In genomic region chr7:48087349-48087748, GRCh38 we compare ENCODE assay signal across 9 cellular contexts. TPM values are rescaled to one million over a fixed set of nuclear protein-coding genes. Genes with fewer than 3 reads are reported as not detected.
DNase-seq lines count a peak whose midpoint lies in the region; ATAC-seq and TF ChIP-seq lines count a peak whose summit lies in the region.
"Had no signal": no experiment of that assay in that cellular context is flagged by ENCODE, and none has a peak within 500 bp of the region (broad histone marks: within the 10 kb centered on the region; RNA-seq: fewer than 3 reads in every experiment).

No MANE protein-coding gene starts in this region.

- 92% methylated on average over 7 of the region's 7 CpGs for WGBS in esophagus muscularis mucosa
- 64 to 77% methylated on average over 7 of the region's 7 CpGs for WGBS in upper lobe of left lung, 2 donors

- TF ChIP-seq EP300 in esophagus muscularis mucosa (IDR thresholded peaks at IDR 0.05) (no peak), upper lobe of left lung (IDR thresholded peaks at IDR 0.05) (no peak)

- H3K27ac ChIP-seq in Peyer's patch (peak overlapping the region; percentile 38 to 97 (median 88)), esophagus muscularis mucosa (replicated peaks in 1 of 4) (peak overlapping the region; percentile 85 to 90 (median 86)), upper lobe of left lung (peak overlapping the region; percentile 94 to 98 (median 98))
- H3K27ac ChIP-seq: SK-N-MC had no signal

- H3K9me3 ChIP-seq in Peyer's patch, result no peaks in the 10 kb centered on the region
- H3K9me3 ChIP-seq in esophagus muscularis mucosa, result no peaks in the 10 kb centered on the region
- H3K9me3 ChIP-seq in upper lobe of left lung, result no peaks in the 10 kb centered on the region

- H3K27me3 ChIP-seq in Peyer's patch, result no peaks in the 10 kb centered on the region
- H3K27me3 ChIP-seq in esophagus muscularis mucosa, result no peaks in the 10 kb centered on the region
- H3K27me3 ChIP-seq in upper lobe of left lung, result no peaks in the 10 kb centered on the region

- H3K36me3 ChIP-seq in Peyer's patch (peaks cover 0 to 12% (median 0%) of the 10 kb centered on the region in 3 donors), esophagus muscularis mucosa (peaks cover 0 to 14% (median 10%) of the 10 kb centered on the region in 4 donors), upper lobe of left lung (peaks cover 0 to 19% (median 6%) of the 10 kb centered on the region in 4 donors)

- intact Hi-C loops in esophagus muscularis mucosa (cut with DNase I), result no loop called here

- H3K4me3 ChIP-seq in GM12864 (ENCODE audit: low read depth, low read length) (peak overlapping the region; percentile 21; the same call in 1 of the 2 replicates), Peyer's patch (peak overlapping the region in 1 of 4 donors; percentile 94), esophagus muscularis mucosa (no peak overlapping the region), upper lobe of left lung (no peak overlapping the region)
- H3K4me3 ChIP-seq: SK-N-MC had no signal

- TF ChIP-seq CTCF in GM12864 (IDR thresholded peaks at IDR 0.05; ENCODE audit: low read depth, low read length, missing control alignments) (no peak), Peyer's patch (IDR thresholded peaks at IDR 0.05) (no peak), esophagus muscularis mucosa (IDR thresholded peaks at IDR 0.05) (no peak), upper lobe of left lung (IDR thresholded peaks at IDR 0.05) (no peak)

- DNase-seq in GM12864 (ENCODE audit: low read depth) (peak; percentile 64), Peyer's patch (no peak), esophagus muscularis mucosa (ENCODE audit: extremely low spot score) (peak; percentile 37), upper lobe of left lung (no peak), NCI-H1436 treated with DMSO at 0.1 percent for 48 hours (lab: John Stamatoyannopoulos, UW) (no peak), GM19240 (ENCODE audit: insufficient read length, low spot score) (no peak), hypothalamus (lab: John Stamatoyannopoulos, UW) (no peak)

- TF ChIP-seq POLR2A in Peyer's patch (IDR thresholded peaks at IDR 0.05) (no peak), esophagus muscularis mucosa (IDR thresholded peaks at IDR 0.05; ENCODE audit: low read depth) (no peak), upper lobe of left lung (IDR thresholded peaks at IDR 0.05) (peak in 1 of 4 donors; percentile 59)

- peak; percentile 12 for ATAC-seq in GM21723 (IDR thresholded peaks at IDR 0.05; ENCODE audit: unreplicated experiment)
- no peak for ATAC-seq in upper lobe of left lung (ENCODE audit: low FRiP score in 2 of 2)

- H3K4me1 ChIP-seq in Peyer's patch, result peaks cover 0 to 55% (median 13%) of the 10 kb centered on the region in 4 donors
- peaks cover 21 to 46% (median 27%) of the 10 kb centered on the region in 4 donors for H3K4me1 ChIP-seq in esophagus muscularis mucosa
- H3K4me1 ChIP-seq in upper lobe of left lung, result peaks cover 40 to 55% (median 49%) of the 10 kb centered on the region in 4 donors

RNA-seq across cellular contexts. Expression of gene UPP1, which starts 1.7 kb away (rescaled TPM):
- 10 to 100 TPM; 15.4 to 24.0 (median 16.4) TPM for total RNA-seq in Peyer's patch
- 10 to 100 TPM in 3 of 4 donors, 1 to 10 TPM in 1; 7.1 to 26.8 (median 10.6) TPM for total RNA-seq in esophagus muscularis mucosa
- total RNA-seq in upper lobe of left lung, result 100 to 1,000 TPM in 1 of 6 donors, 10 to 100 TPM in 5; 30.6 to 107 (median 72.0) TPM

RNA-seq across cellular contexts. Expression of gene C7orf57, which starts 52.0 kb away (rescaled TPM):
- total RNA-seq in Peyer's patch, result not detected
- not detected for total RNA-seq in esophagus muscularis mucosa
- 10 to 100 TPM in 2 of 6 donors, 1 to 10 TPM in 2, under 1 TPM in 2; 0.29 to 15.5 (median 1.9) TPM for total RNA-seq in upper lobe of left lung

RNA-seq across cellular contexts. Expression of gene SUN3, which starts 58.4 kb away (rescaled TPM):
- total RNA-seq in Peyer's patch (not detected), esophagus muscularis mucosa (not detected), upper lobe of left lung (not detected)

Comparison
In these comparisons a context has a peak if more than half of its experiments do, and no peak if none do; other contexts are left out.
1. DNase-seq: peak in GM12864 (single experiment) and esophagus muscularis mucosa (single experiment); none in Peyer's patch (0 of 3), upper lobe of left lung (0 of 2), NCI-H1436 treated with DMSO at 0.1 percent for 48 hours (single experiment), GM19240 (single experiment) and hypothalamus (0 of 51).
2. Peak in every context shown above with its lines, with median percentiles within 50 percentile points of each other: H3K27ac ChIP-seq.